8 cellular contexts compared by ENCODE assay signal in the genomic region with DNA sequence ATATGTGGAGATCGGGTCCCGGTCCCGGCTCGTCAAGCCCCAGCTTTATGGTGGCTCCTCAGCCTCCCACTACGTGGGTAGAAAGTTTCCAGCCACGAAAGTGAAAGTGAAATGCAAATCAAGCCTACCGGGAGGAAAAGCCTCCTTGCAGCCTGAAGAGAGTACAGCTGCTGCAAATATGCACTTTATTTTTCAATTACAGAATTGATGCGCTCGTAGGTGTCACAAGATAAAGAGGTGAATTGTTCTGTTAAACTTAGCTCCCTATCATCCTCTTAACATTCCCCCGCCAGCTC. TPM values are rescaled to one million over a fixed set of nuclear protein-coding genes. Genes with fewer than 3 reads are reported as not detected.
A peak's percentile ranks its signal among the peaks of the same experiment; 100 is the strongest.
DNase-seq lines count a peak whose midpoint lies in the region; ATAC-seq and TF ChIP-seq lines count a peak whose summit lies in the region.

No MANE protein-coding gene starts in this region.

- peaks cover 15 to 26% (median 23%) of the 10 kb centered on the region in 4 donors for H3K36me3 ChIP-seq in stomach

- H3K4me3 ChIP-seq in iPS-18c (ENCODE audit: insufficient read depth, low read depth, low read length) (peak overlapping the region; percentile 44; the same call in 1 of the 2 replicates), stomach (peak overlapping the region; percentile 68 to 82 (median 74))

- TF ChIP-seq EP300 in stomach (IDR thresholded peaks at IDR 0.05): no peak

- H3K9me3 Mint-ChIP-seq in activated T-helper 17 cell treated with anti-CD3 and anti-CD28 coated beads, Interleukin-2, amount 50 U/mL, for 72 hours: no peaks in the 10 kb centered on the region

- peaks cover 32% of the 10 kb centered on the region for H3K4me1 Mint-ChIP-seq in activated T-helper 17 cell treated with anti-CD3 and anti-CD28 coated beads, Interleukin-2, amount 50 U/mL, for 72 hours

- no peaks in the 10 kb centered on the region for H3K27me3 Mint-ChIP-seq in activated T-helper 17 cell treated with anti-CD3 and anti-CD28 coated beads, Interleukin-2, amount 50 U/mL, for 72 hours

- intact Hi-C loops in stomach (cut with DNase I; ENCODE audit: low total_unique reads): no loop called here

- H3K4me1 ChIP-seq in stomach: peaks cover 11 to 29% (median 25%) of the 10 kb centered on the region in 4 donors

- H3K27ac Mint-ChIP-seq in activated T-helper 17 cell treated with anti-CD3 and anti-CD28 coated beads, Interleukin-2, amount 50 U/mL, for 72 hours: peak overlapping the region; percentile 92

- peak overlapping the region; percentile 97 for H3K4me3 Mint-ChIP-seq in activated T-helper 17 cell treated with anti-CD3 and anti-CD28 coated beads, Interleukin-2, amount 50 U/mL, for 72 hours

- no peaks in the 10 kb centered on the region for H3K27me3 ChIP-seq in stomach

- H3K27ac ChIP-seq in stomach: peak overlapping the region; percentile 87 to 95 (median 93)

- 1 to 2% (median 2%) methylated on average over 10 of the region's 10 CpGs for WGBS in stomach, 5 donors

- peak; percentile 46 for DNase-seq in NCI-H1092 treated with DMSO at 0.1 percent for 48 hours (lab: John Stamatoyannopoulos, UW)
- DNase-seq in NCI-H1092 (lab: John Stamatoyannopoulos, UW): no peak
- no peak for DNase-seq in stomach
- DNase-seq in nucleus accumbens (lab: John Stamatoyannopoulos, UW): no peak

- TF ChIP-seq POLR2A in stomach (IDR thresholded peaks at IDR 0.05): no peak

- no peak for TF ChIP-seq CTCF in stomach (IDR thresholded peaks at IDR 0.05)

- no peak for ATAC-seq in activated T-helper 17 cell treated with anti-CD3 and anti-CD28 coated beads, Interleukin-2, amount 50 U/mL, for 72 hours (replicated peaks)
- no peak for ATAC-seq in GM18511 (IDR thresholded peaks at IDR 0.05; ENCODE audit: unreplicated experiment)
- ATAC-seq in GM18909 (IDR thresholded peaks at IDR 0.05; ENCODE audit: poor library complexity, unreplicated experiment): no peak

- peaks cover 52% of the 10 kb centered on the region for H3K36me3 Mint-ChIP-seq in activated T-helper 17 cell treated with anti-CD3 and anti-CD28 coated beads, Interleukin-2, amount 50 U/mL, for 72 hours (ENCODE audit: low read depth)

- no peaks in the 10 kb centered on the region for H3K9me3 ChIP-seq in iPS-18c (ENCODE audit: control insufficient read depth, insufficient read depth, low read length)
- H3K9me3 ChIP-seq in stomach: no peaks in the 10 kb centered on the region

RNA-seq across cellular contexts. Expression of a gene that starts 0.4 kb away (rescaled TPM):
- total RNA-seq in activated T-helper 17 cell treated with anti-CD3 and anti-CD28 coated beads, Interleukin-2, amount 50 U/mL, for 72 hours: 100 to 1,000 TPM; 346 to 572 TPM
- total RNA-seq in stomach: 10 to 100 TPM in 3 of 5 donors, 1 to 10 TPM in 1, under 1 TPM in 1; 0.87 to 77.5 (median 21.4) TPM
- polyA plus RNA-seq in stomach: 10 to 100 TPM; 77.9 to 82.3 (median 78.2) TPM

RNA-seq across cellular contexts. Expression of a gene that starts 6.7 kb away (rescaled TPM):
- total RNA-seq in activated T-helper 17 cell treated with anti-CD3 and anti-CD28 coated beads, Interleukin-2, amount 50 U/mL, for 72 hours: 10 to 100 TPM; 53.8 to 70.5 TPM
- total RNA-seq in stomach: 10 to 100 TPM; 11.3 to 88.1 (median 47.9) TPM
- polyA plus RNA-seq in stomach: 1 to 10 TPM; 2.1 to 8.0 (median 5.4) TPM

RNA-seq across cellular contexts. Expression of a gene that starts 7.3 kb away (rescaled TPM):
- total RNA-seq in activated T-helper 17 cell treated with anti-CD3 and anti-CD28 coated beads, Interleukin-2, amount 50 U/mL, for 72 hours: 10 to 100 TPM; 50.6 to 64.2 TPM
- 100 to 1,000 TPM in 1 of 5 donors, 10 to 100 TPM in 4; 30.9 to 100 (median 46.7) TPM for total RNA-seq in stomach
- polyA plus RNA-seq in stomach: 100 to 1,000 TPM in 2 of 3 donors, 10 to 100 TPM in 1; 80.4 to 166 (median 151) TPM

Comparison
In these comparisons a context has a peak if more than half of its experiments do, and no peak if none do; other contexts are left out.
1. RNA of a gene that starts 0.4 kb away (total RNA-seq): 346 to 572 TPM in activated T-helper 17 cell treated with anti-CD3 and anti-CD28 coated beads, Interleukin-2, amount 50 U/mL, for 72 hours; 0.87 to 77.5 TPM in stomach; every median in the first group is over 4 times any median in the second.